ENCODE assay signal across 8 cellular contexts in the genomic region with DNA sequence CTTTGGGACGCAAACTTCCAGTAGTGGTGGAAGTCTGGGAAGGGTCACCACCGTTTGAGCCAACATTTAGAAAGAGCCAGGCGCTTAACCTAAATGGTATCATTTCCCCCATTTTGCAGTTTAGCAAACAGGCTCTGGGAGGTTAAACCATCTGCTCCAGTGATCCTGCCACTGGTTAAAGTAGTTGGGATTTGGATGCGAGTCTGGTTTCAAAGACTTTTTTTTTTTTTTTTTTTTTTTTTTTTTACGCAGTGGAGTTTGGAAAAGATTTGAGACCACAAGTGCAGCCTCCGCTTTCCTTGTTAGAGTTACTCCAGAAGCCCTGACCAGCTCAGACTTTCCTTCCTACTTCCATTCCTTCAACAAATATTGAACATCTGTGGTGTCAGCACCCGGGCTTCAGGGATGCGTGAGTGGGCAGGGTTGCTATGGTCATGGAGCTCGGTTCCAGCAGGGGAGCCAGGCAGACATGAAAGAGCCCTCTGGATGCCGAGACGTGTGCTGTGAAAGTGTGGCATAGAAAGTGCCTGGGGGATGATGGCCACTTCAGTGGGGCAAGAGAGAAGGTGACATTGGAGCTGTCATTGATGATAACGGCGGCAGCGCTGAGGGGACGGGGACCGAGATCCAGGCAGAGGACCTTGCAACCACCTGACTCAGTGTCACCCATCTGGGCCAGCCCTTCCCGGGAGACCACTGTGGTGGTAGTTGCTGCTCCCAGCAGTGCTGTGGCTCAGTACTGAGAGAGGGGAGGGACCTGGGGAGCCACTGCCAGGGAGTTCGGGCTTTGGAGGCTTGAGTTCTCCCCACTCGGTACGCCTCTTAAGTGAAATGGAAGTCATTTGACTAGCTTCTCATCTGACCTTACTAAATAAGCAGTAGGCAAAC. TPM values are rescaled to one million over a fixed set of nuclear protein-coding genes. Genes with fewer than 3 reads are reported as not detected.
A peak's percentile ranks its signal among the peaks of the same experiment; 100 is the strongest.
DNase-seq lines count a peak whose midpoint lies in the region; ATAC-seq and TF ChIP-seq lines count a peak whose summit lies in the region.

No MANE protein-coding gene starts in this region.

- H3K27me3 ChIP-seq in foreskin keratinocyte: peaks cover 30% of the 10 kb centered on the region
- H3K27me3 ChIP-seq in osteoblast (ENCODE audit: insufficient read depth, low read length): peaks cover 13% of the 10 kb centered on the region

- H3K27ac ChIP-seq in foreskin keratinocyte: no peak overlapping the region
- peak overlapping the region; percentile 94 for H3K27ac ChIP-seq in osteoblast (ENCODE audit: low read depth, low read length)

- H3K4me1 ChIP-seq in foreskin keratinocyte (peaks cover 7% of the 10 kb centered on the region), osteoblast (ENCODE audit: insufficient read depth, low read length) (peaks cover 35% of the 10 kb centered on the region)

- H3K4me3 ChIP-seq in WI38 (ENCODE audit: low read depth, low read length) (peak overlapping the region; percentile 87), osteoblast (ENCODE audit: insufficient read depth, low read length) (peak overlapping the region; percentile 86)

- no peaks in the 10 kb centered on the region for H3K9me3 ChIP-seq in osteoblast (ENCODE audit: low read depth, low read length)

- no peak for TF ChIP-seq POLR2A in GM18505 (IDR thresholded peaks at IDR 0.05; ENCODE audit: borderline replicate concordance, extremely low read depth, insufficient read depth, insufficient read length)

- no peak for TF ChIP-seq CTCF in WI38 (IDR thresholded peaks at IDR 0.05; ENCODE audit: low read depth, low read length)
- TF ChIP-seq CTCF in foreskin keratinocyte (conservative IDR thresholded peaks at IDR 0.05): peak; percentile 6
- TF ChIP-seq CTCF in osteoblast (IDR thresholded peaks at IDR 0.05; ENCODE audit: extremely low read depth, low read depth, low read length): no peak

- peak overlapping the region; percentile 98 for H2AFZ ChIP-seq in osteoblast (ENCODE audit: low read length)

- ATAC-seq in foreskin keratinocyte: peak; percentile 8
- ATAC-seq in HG02678 (IDR thresholded peaks at IDR 0.05; ENCODE audit: unreplicated experiment): no peak
- ATAC-seq in GM18505 (IDR thresholded peaks at IDR 0.05; ENCODE audit: unreplicated experiment): no peak

- H3K79me2 ChIP-seq in osteoblast (ENCODE audit: insufficient read depth, low read length): no peaks in the 10 kb centered on the region

- no peaks in the 10 kb centered on the region for H3K36me3 ChIP-seq in osteoblast (ENCODE audit: insufficient read depth, low read length)

- DNase-seq in DMS53 treated with DMSO at 0.1 percent for 48 hours (lab: John Stamatoyannopoulos, UW; ENCODE audit: unreplicated experiment) (peak; percentile 7), HuH-7.5 (ENCODE audit: low spot score) (peak; percentile 85), foreskin keratinocyte (no peak), osteoblast (ENCODE audit: insufficient read length, low spot score, missing footprints) (peak; percentile 92), activated gamma-delta T cell treated with Interleukin-2 at 50 U/mL for 16 hours (no peak)

- H3K4me2 ChIP-seq in osteoblast (ENCODE audit: insufficient read depth, low read length): peak overlapping the region; percentile 98

- H4K20me1 ChIP-seq in osteoblast (ENCODE audit: insufficient read depth, low read length): no peaks in the 10 kb centered on the region

RNA-seq across cellular contexts. Expression of gene RNU6-1, which starts 1.1 kb away (rescaled TPM):
- total RNA-seq in foreskin keratinocyte: not detected in 2 replicates
- not detected in 2 replicates for polyA plus RNA-seq in foreskin keratinocyte
- total RNA-seq in osteoblast: not detected in 2 replicates

RNA-seq across cellular contexts. Expression of gene SKOR1, which starts 15.7 kb away (rescaled TPM):
- not detected in 2 replicates for total RNA-seq in foreskin keratinocyte
- 0.01 TPM in 1 of 2 replicates, not detected in the other for polyA plus RNA-seq in foreskin keratinocyte
- total RNA-seq in osteoblast: 0.29 and 0.36 TPM in 2 replicates

Comparison
In these comparisons a context has a peak if more than half of its experiments do, and no peak if none do; other contexts are left out.
1. DNase-seq: peak in DMS53 treated with DMSO at 0.1 percent for 48 hours (single experiment), HuH-7.5 (single experiment) and osteoblast (single experiment); none in foreskin keratinocyte (0 of 2) and activated gamma-delta T cell treated with Interleukin-2 at 50 U/mL for 16 hours (single experiment).